Comparison of ENCODE assay signal across 1 cellular context in genomic region chr11:61158691-61159381, GRCh38.
TF ChIP-seq lines count a peak whose summit lies in the region.

No MANE protein-coding gene starts in this region.

TF ChIP-seq in IMR-90, 13 proteins besides CTCF, POLR2A, EP300 and RAD21:
- TF ChIP-seq CEBPB (IDR thresholded peaks at IDR 0.05; ENCODE audit: low read depth, low read length) (peak; percentile 47; the same call in 1 of the 2 replicates), MXI1 (IDR thresholded peaks at IDR 0.05; ENCODE audit: borderline replicate concordance, low read depth, low read length) (no peak)
